In genomic region chr17:81867123-81867951, GRCh38 we compare ENCODE assay signal across 1 cellular context.
TF ChIP-seq lines count a peak whose summit lies in the region.

No MANE protein-coding gene starts in this region.

TF ChIP-seq in HEK293, 187 proteins besides CTCF, POLR2A, EP300 and RAD21 (continued from another document and continues in another):
- TF ChIP-seq ZBTB21 (tag by site-specific recombination; IDR thresholded peaks at IDR 0.05) (no peak), REST (tag by site-specific recombination; IDR thresholded peaks at IDR 0.05) (no peak), ZNF354C (tag by site-specific recombination; IDR thresholded peaks at IDR 0.05; ENCODE audit: borderline replicate concordance, low read depth) (no peak), ZNF239 (tag by site-specific recombination; IDR thresholded peaks at IDR 0.05) (no peak; the same call in 1 of the 2 replicates), ZNF48 (tag by site-specific recombination; IDR thresholded peaks at IDR 0.05) (no peak), ZBTB26 (tag by site-specific recombination; optimal IDR thresholded peaks at IDR 0.05) (no peak), GLI4 (tag by site-specific recombination; IDR thresholded peaks at IDR 0.05) (no peak; the same call in 1 of the 2 replicates), ZNF398 (tag by site-specific recombination; IDR thresholded peaks at IDR 0.05) (no peak), ZNF426 (tag by site-specific recombination; IDR thresholded peaks at IDR 0.05) (no peak), ZNF626 (tag by site-specific recombination; IDR thresholded peaks at IDR 0.05) (no peak), ZNF670 (tag by site-specific recombination; IDR thresholded peaks at IDR 0.05; ENCODE audit: low read depth) (no peak), TSHZ1 (tag by site-specific recombination; IDR thresholded peaks at IDR 0.05; ENCODE audit: borderline replicate concordance) (peak; percentile 13; the same call in 1 of the 2 replicates), ZNF768 (tag by site-specific recombination; IDR thresholded peaks at IDR 0.05) (no peak), AEBP2 (tag by site-specific recombination; IDR thresholded peaks at IDR 0.05; ENCODE audit: borderline replicate concordance) (no peak), ZNF18 (tag by site-specific recombination; IDR thresholded peaks at IDR 0.05) (no peak; the same call in 1 of the 2 replicates), PRDM2 (tag by site-specific recombination; IDR thresholded peaks at IDR 0.05; ENCODE audit: borderline replicate concordance) (no peak), ZNF544 (tag by site-specific recombination; IDR thresholded peaks at IDR 0.05) (no peak), PRDM1 (tag by site-specific recombination; IDR thresholded peaks at IDR 0.05) (no peak), HOXC10 (CRISPR knock-in tag; IDR thresholded peaks at IDR 0.05) (no peak), ZNF23 (tag by site-specific recombination; IDR thresholded peaks at IDR 0.05; ENCODE audit: borderline replicate concordance) (no peak), ZNF692 (tag by site-specific recombination; IDR thresholded peaks at IDR 0.05) (0 out of 2 replicates have a peak, but pooled peaks have one; percentile 25), BCL11A (tag by site-specific recombination; IDR thresholded peaks at IDR 0.05; ENCODE audit: low read depth) (peak; percentile 2), ZNF121 (tag by site-specific recombination; IDR thresholded peaks at IDR 0.05) (0 out of 2 replicates have a peak, but pooled peaks have one; percentile 49), ZNF423 (tag by site-specific recombination; IDR thresholded peaks at IDR 0.05) (0 out of 2 replicates have a peak, but pooled peaks have one; percentile 10), ZNF324 (tag by site-specific recombination; IDR thresholded peaks at IDR 0.05) (no peak), ZNF416 (tag by site-specific recombination; IDR thresholded peaks at IDR 0.05) (no peak), ZNF639 (tag by site-specific recombination; IDR thresholded peaks at IDR 0.05) (no peak), ZNF157 (tag by site-specific recombination; IDR thresholded peaks at IDR 0.05) (no peak), ZNF266 (tag by site-specific recombination; IDR thresholded peaks at IDR 0.05; ENCODE audit: low read depth) (no peak)
